In genomic region chr7:129405527-129405926, GRCh38 we compare ENCODE assay signal across 25 cellular contexts. TPM values are rescaled to one million over a fixed set of nuclear protein-coding genes. Genes with fewer than 3 reads are reported as not detected.
"Had no signal": no experiment of that assay in that cellular context is flagged by ENCODE, and none has a peak within 500 bp of the region (broad histone marks: within the 10 kb centered on the region; RNA-seq: fewer than 3 reads in every experiment).

No MANE protein-coding gene starts in this region.

- H3K4me1 ChIP-seq: ascending aorta, lower lobe of right lung, parathyroid adenoma, tibial nerve had no signal

- H3K27me3 ChIP-seq: ascending aorta, dorsolateral prefrontal cortex, sigmoid colon, tibial nerve had no signal

- H3K4me3 ChIP-seq: ascending aorta, coronary artery, dorsolateral prefrontal cortex, lower lobe of right lung, psoas muscle, sigmoid colon, tibial nerve had no signal

- H3K27me3 Mint-ChIP-seq: activated B cell treated with CpG ODN at 0.5 μM for 24 hours; activated CD8-positive, alpha-beta T cell treated with anti-CD3 and anti-CD28 coated beads for 36 hours; activated naive CD8-positive, alpha-beta T cell treated with anti-CD3 and anti-CD28 coated beads, Interleukin-2, amount 10 ng/mL, durations not matched to agents 7 days and 5 days; brain; naive thymus-derived CD8-positive, alpha-beta T cell; stimulated activated memory B cell treated with anti-CD40 and anti-IgM and Interleukin-4, amounts not matched to agents 10 μg/mL and 1 μg/mL and 100 μg/mL, for 72 hours had no signal

- H3K27ac ChIP-seq: ascending aorta, coronary artery, dorsolateral prefrontal cortex, lower lobe of right lung, parathyroid adenoma, psoas muscle, sigmoid colon, tibial nerve had no signal

- H3K4me3 Mint-ChIP-seq: activated B cell treated with CpG ODN at 0.5 μM for 24 hours; activated CD8-positive, alpha-beta T cell treated with anti-CD3 and anti-CD28 coated beads for 36 hours; activated naive CD8-positive, alpha-beta T cell treated with anti-CD3 and anti-CD28 coated beads, Interleukin-2, amount 10 ng/mL, durations not matched to agents 7 days and 5 days; brain; naive thymus-derived CD8-positive, alpha-beta T cell; neural crest cell; stimulated activated memory B cell treated with anti-CD40 and anti-IgM and Interleukin-4, amounts not matched to agents 10 μg/mL and 1 μg/mL and 100 μg/mL, for 72 hours had no signal

- H3K9me3 ChIP-seq: ascending aorta, lower lobe of right lung, psoas muscle, sigmoid colon, tibial nerve had no signal

- H3K9me3 Mint-ChIP-seq: activated B cell treated with CpG ODN at 0.5 μM for 24 hours; activated CD8-positive, alpha-beta T cell treated with anti-CD3 and anti-CD28 coated beads for 36 hours; activated naive CD8-positive, alpha-beta T cell treated with anti-CD3 and anti-CD28 coated beads, Interleukin-2, amount 10 ng/mL, durations not matched to agents 7 days and 5 days; brain; naive thymus-derived CD8-positive, alpha-beta T cell; neural crest cell; stimulated activated memory B cell treated with anti-CD40 and anti-IgM and Interleukin-4, amounts not matched to agents 10 μg/mL and 1 μg/mL and 100 μg/mL, for 72 hours had no signal

- FAIRE-seq: frontal cortex, small intestine had no signal

- ATAC-seq: activated CD8-positive, alpha-beta T cell treated with anti-CD3 and anti-CD28 coated beads for 36 hours; left lobe of liver; lower lobe of right lung; naive thymus-derived CD8-positive, alpha-beta T cell; stimulated activated memory B cell treated with anti-CD40 and anti-IgM and Interleukin-4, amounts not matched to agents 10 μg/mL and 1 μg/mL and 100 μg/mL, for 72 hours had no signal

- H3K4me1 Mint-ChIP-seq: activated B cell treated with CpG ODN at 0.5 μM for 24 hours; activated naive CD8-positive, alpha-beta T cell treated with anti-CD3 and anti-CD28 coated beads, Interleukin-2, amount 10 ng/mL, durations not matched to agents 7 days and 5 days; brain; naive thymus-derived CD8-positive, alpha-beta T cell; neural crest cell; stimulated activated memory B cell treated with anti-CD40 and anti-IgM and Interleukin-4, amounts not matched to agents 10 μg/mL and 1 μg/mL and 100 μg/mL, for 72 hours had no signal

- DNase-seq: activated B cell treated with CpG ODN at 0.5 μM for 24 hours; activated CD8-positive, alpha-beta T cell treated with anti-CD3 and anti-CD28 coated beads for 36 hours; activated naive CD8-positive, alpha-beta T cell treated with anti-CD3 and anti-CD28 coated beads, Interleukin-2, amount 10 ng/mL, durations not matched to agents 7 days and 5 days; dorsolateral prefrontal cortex; effector memory CD4-positive, alpha-beta T cell; kidney glomerular epithelial cell; lower lobe of right lung; mesenchymal stem cell; naive thymus-derived CD8-positive, alpha-beta T cell; nucleus accumbens; psoas muscle; sigmoid colon; small intestine; stimulated activated CD4-positive, alpha-beta T cell treated with anti-CD3 and anti-CD28 coated beads, Interleukin-1b, Interleukin-23, amount 100 ng/mL, for 48 hours; stimulated activated CD4-positive, alpha-beta T cell treated with anti-CD3 and anti-CD28 coated beads, Interleukin-4, amount 100 ng/mL, for 4 hours; stimulated activated CD8-positive, alpha-beta memory T cell treated with anti-CD3 and anti-CD28 coated beads, Interleukin-4, amount 100 ng/mL, for 48 hours had no signal

- H2AFZ ChIP-seq: parathyroid adenoma had no signal

- H3K27ac Mint-ChIP-seq: activated B cell treated with CpG ODN at 0.5 μM for 24 hours; activated CD8-positive, alpha-beta T cell treated with anti-CD3 and anti-CD28 coated beads for 36 hours; activated naive CD8-positive, alpha-beta T cell treated with anti-CD3 and anti-CD28 coated beads, Interleukin-2, amount 10 ng/mL, durations not matched to agents 7 days and 5 days; brain; stimulated activated memory B cell treated with anti-CD40 and anti-IgM and Interleukin-4, amounts not matched to agents 10 μg/mL and 1 μg/mL and 100 μg/mL, for 72 hours had no signal

- H3K9ac ChIP-seq: parathyroid adenoma had no signal

- H3K79me2 ChIP-seq: parathyroid adenoma had no signal

RNA-seq across cellular contexts. Expression of gene STRIP2, which starts 28.7 kb away (rescaled TPM):
- polyA plus RNA-seq: naive thymus-derived CD8-positive, alpha-beta T cell had no signal
